In the genomic region with DNA sequence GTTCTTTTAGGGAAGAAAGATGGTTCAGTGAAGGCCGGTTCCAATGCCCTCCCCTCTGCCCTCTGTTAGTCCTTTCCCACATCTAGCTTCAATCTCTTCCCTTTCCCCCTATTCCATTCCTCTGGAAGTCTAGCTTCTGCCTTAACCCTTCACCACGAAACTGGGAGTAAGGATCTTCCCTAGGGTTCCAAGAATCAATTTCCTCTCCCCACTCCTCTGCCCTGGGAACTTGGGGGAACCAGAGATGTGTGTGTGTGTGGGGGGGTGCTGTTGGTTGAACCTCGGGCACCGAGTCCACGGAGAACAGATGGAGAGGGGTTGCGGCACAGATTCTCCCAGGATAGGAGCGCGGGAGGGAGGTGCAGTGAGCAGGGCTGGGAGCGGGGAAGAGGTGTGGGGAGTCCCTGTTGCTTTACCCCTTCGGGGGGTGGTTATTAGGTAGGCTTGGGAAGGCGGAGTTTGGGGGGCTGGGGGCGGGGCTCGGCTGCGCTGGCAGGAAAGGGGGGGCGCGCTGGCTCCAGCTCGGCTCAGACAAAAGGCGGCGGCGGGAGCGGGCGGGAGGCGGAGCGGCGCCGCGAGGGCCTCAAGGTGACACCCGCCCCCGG, we compare ENCODE assay signal across 13 cellular contexts. TPM values are rescaled to one million over a fixed set of nuclear protein-coding genes. Genes with fewer than 3 reads are reported as not detected.
A peak's percentile ranks its signal among the peaks of the same experiment; 100 is the strongest.
DNase-seq lines count a peak whose midpoint lies in the region; ATAC-seq and TF ChIP-seq lines count a peak whose summit lies in the region.
"Had no signal": no experiment of that assay in that cellular context is flagged by ENCODE, and none has a peak within 500 bp of the region (broad histone marks: within the 10 kb centered on the region; RNA-seq: fewer than 3 reads in every experiment).

A gene (plus strand): TSS at position 530 of the 605 bp plus-strand sequence. CDS start 293 bp downstream, outside the sequence.

- H3K27me3 ChIP-seq in RWPE2 (ENCODE audit: insufficient read depth, poor library complexity, severe bottlenecking) (peaks cover 25% of the 10 kb centered on the region), esophagus muscularis mucosa (peaks cover 4 to 72% (median 35%) of the 10 kb centered on the region in 4 donors), sigmoid colon (peaks cover 21 to 71% (median 63%) of the 10 kb centered on the region in 3 donors)

- no peaks in the 10 kb centered on the region for H3K9me3 ChIP-seq in RWPE2 (ENCODE audit: severe bottlenecking)
- H3K9me3 ChIP-seq in esophagus muscularis mucosa, result no peaks in the 10 kb centered on the region
- H3K9me3 ChIP-seq in sigmoid colon, result no peaks in the 10 kb centered on the region

- H3K4me3 ChIP-seq in RWPE2 (ENCODE audit: severe bottlenecking) (peak within 1 kb of the TSS; percentile 32), esophagus muscularis mucosa (peak within 1 kb of the TSS; percentile 47 to 61 (median 51)), sigmoid colon (peak within 1 kb of the TSS in 3 of 4 donors; percentile 38 to 48 (median 48))

- TF ChIP-seq CTCF in RWPE2 (IDR thresholded peaks at IDR 0.05; ENCODE audit: poor library complexity, severe bottlenecking) (no peak), esophagus muscularis mucosa (IDR thresholded peaks at IDR 0.05) (no peak), sigmoid colon (IDR thresholded peaks at IDR 0.05) (no peak)

- DNase-seq in DMS79 treated with DMSO at 0.1 percent for 48 hours (lab: John Stamatoyannopoulos, UW), result peak; percentile 47
- no peak for DNase-seq in DMS79 (lab: John Stamatoyannopoulos, UW)
- no peak for DNase-seq in RWPE2 (ENCODE audit: low spot score)
- no peak for DNase-seq in esophagus muscularis mucosa (ENCODE audit: extremely low spot score)
- DNase-seq in sigmoid colon, result no peak
- no peak for DNase-seq in NCI-H1048 (lab: John Stamatoyannopoulos, UW)
- DNase-seq in HUDEP-2 (lab: John Stamatoyannopoulos, UW; ENCODE audit: unreplicated experiment in 76 of 76), result no peak
- DNase-seq: 8988T, T1000 had no signal

- WGBS in esophagus muscularis mucosa, result 31% methylated on average over 11 of the region's 29 CpGs
- 10 to 16% methylated on average over 29 of the region's 29 CpGs for WGBS in sigmoid colon, 2 donors

- H3K4me1 ChIP-seq in RWPE2 (ENCODE audit: insufficient read depth, poor library complexity, severe bottlenecking), result no peaks in the 10 kb centered on the region
- H3K4me1 ChIP-seq in esophagus muscularis mucosa, result peaks cover 5 to 24% (median 15%) of the 10 kb centered on the region in 4 donors
- H3K4me1 ChIP-seq in sigmoid colon, result peaks cover 0 to 11% (median 7%) of the 10 kb centered on the region in 4 donors

- intact Hi-C loops in esophagus muscularis mucosa (cut with DNase I), result no loop called here
- intact Hi-C loops in sigmoid colon (cut with DNase I), result no loop called here

- no peak for TF ChIP-seq EP300 in esophagus muscularis mucosa (IDR thresholded peaks at IDR 0.05)
- TF ChIP-seq EP300 in sigmoid colon (IDR thresholded peaks at IDR 0.05), result no peak

- H3K36me3 ChIP-seq in RWPE2 (ENCODE audit: low read depth) (no peaks in the 10 kb centered on the region), esophagus muscularis mucosa (no peaks in the 10 kb centered on the region), sigmoid colon (no peaks in the 10 kb centered on the region)

- TF ChIP-seq POLR2A in esophagus muscularis mucosa (IDR thresholded peaks at IDR 0.05; ENCODE audit: low read depth) (no peak), sigmoid colon (IDR thresholded peaks at IDR 0.05) (no peak)

- no peak within 1 kb of the TSS for H3K27ac ChIP-seq in RWPE2 (ENCODE audit: poor library complexity, severe bottlenecking)
- H3K27ac ChIP-seq in esophagus muscularis mucosa (replicated peaks in 1 of 4), result no peak within 1 kb of the TSS
- H3K27ac ChIP-seq in sigmoid colon, result no peak within 1 kb of the TSS

- no peak for ATAC-seq in RWPE2 (ENCODE audit: low read depth)
- no peak for ATAC-seq in GM18870 (IDR thresholded peaks at IDR 0.05; ENCODE audit: unreplicated experiment)

RNA-seq across cellular contexts. Expression of the gene that starts here (rescaled TPM):
- total RNA-seq in esophagus muscularis mucosa (under 1 TPM; 0.39 to 0.98 (median 0.46) TPM), sigmoid colon (1 to 10 TPM in 1 of 4 donors, under 1 TPM in 3; 0.16 to 1.1 (median 0.68) TPM)
- polyA plus RNA-seq in sigmoid colon, result under 1 TPM in 1 of 3 donors, not detected in 2; 0.63 TPM
- total RNA-seq: epithelial cell of proximal tubule, HT-29, skeletal muscle tissue had no signal
